Comparison of ENCODE assay signal across 1 cellular context in the genomic region with DNA sequence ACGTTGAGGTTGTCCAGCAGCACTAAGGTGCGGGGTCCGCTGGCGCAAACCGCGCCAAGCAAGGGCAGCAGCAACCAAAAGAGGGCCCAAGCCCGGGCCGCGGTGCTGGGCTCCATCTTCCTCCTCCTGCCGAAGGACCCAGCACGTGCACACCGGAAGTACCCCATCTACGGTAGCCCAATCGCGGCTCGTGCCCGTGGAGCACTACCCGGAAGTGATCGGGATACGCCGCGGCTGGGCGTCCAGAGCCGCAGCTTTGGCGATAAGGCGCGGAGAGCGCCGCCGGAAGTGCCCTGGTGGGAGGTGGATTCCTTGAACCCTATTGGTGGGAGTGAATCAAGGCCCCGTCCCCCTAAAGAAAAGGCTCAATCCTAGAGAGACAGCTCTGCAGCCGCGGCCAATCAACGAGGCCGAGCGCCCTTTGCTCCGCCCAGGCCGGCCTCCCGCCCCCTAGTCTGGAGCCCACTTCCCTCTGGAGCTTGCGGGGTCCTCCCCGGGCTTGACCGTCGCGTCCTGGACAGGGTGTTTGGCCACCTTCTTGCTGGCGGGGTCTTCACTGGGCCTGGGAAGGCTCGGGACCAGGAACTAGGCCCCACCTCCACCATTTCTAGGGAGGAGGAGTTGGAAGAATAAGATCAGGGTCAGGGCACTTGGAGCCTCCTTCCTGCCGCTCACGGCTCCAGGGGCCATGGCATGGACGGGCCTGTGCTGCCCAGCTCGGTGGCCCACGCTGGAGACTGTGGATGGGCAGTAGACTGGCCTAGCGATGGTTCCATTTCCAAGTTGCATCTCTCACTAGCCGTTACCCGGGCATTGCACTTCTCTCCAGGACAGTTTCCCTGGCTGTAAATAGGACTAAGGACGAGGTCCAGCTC.
A peak's percentile ranks its signal among the peaks of the same experiment; 100 is the strongest.
TF ChIP-seq lines count a peak whose summit lies in the region.

DDOST (minus strand) TSS at position 135 of the 875 bp plus-strand sequence; CDS start at position 116, 19 bp downstream.

TF ChIP-seq in HEK293, 187 proteins besides CTCF, POLR2A, EP300 and RAD21 (continued from another document):
- TF ChIP-seq ZBTB11 (tag by site-specific recombination; conservative IDR thresholded peaks at IDR 0.05; ENCODE audit: low read depth) (peak; percentile 95), ZNF148 (tag by site-specific recombination; IDR thresholded peaks at IDR 0.05; ENCODE audit: borderline replicate concordance) (no peak), KLF7 (tag by site-specific recombination; IDR thresholded peaks at IDR 0.05; ENCODE audit: borderline replicate concordance) (no peak), ZNF777 (tag by site-specific recombination; IDR thresholded peaks at IDR 0.05; ENCODE audit: borderline replicate concordance) (no peak), ZNF654 (tag by site-specific recombination; IDR thresholded peaks at IDR 0.05; ENCODE audit: low read depth) (no peak), ZNF37A (tag by site-specific recombination; IDR thresholded peaks at IDR 0.05) (no peak), ZNF664 (tag by site-specific recombination; IDR thresholded peaks at IDR 0.05) (no peak)
- TF ChIP-seq, protein P1, sequence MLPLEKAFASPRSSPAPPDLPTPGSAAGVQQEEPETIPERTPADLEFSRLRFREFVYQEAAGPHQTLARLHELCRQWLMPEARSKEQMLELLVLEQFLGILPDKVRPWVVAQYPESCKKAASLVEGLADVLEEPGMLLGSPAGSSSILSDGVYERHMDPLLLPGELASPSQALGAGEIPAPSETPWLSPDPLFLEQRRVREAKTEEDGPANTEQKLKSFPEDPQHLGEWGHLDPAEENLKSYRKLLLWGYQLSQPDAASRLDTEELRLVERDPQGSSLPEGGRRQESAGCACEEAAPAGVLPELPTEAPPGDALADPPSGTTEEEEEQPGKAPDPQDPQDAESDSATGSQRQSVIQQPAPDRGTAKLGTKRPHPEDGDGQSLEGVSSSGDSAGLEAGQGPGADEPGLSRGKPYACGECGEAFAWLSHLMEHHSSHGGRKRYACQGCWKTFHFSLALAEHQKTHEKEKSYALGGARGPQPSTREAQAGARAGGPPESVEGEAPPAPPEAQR (tag by site-specific recombination; IDR thresholded peaks at IDR 0.05) = no peak
- TF ChIP-seq, protein P2, sequence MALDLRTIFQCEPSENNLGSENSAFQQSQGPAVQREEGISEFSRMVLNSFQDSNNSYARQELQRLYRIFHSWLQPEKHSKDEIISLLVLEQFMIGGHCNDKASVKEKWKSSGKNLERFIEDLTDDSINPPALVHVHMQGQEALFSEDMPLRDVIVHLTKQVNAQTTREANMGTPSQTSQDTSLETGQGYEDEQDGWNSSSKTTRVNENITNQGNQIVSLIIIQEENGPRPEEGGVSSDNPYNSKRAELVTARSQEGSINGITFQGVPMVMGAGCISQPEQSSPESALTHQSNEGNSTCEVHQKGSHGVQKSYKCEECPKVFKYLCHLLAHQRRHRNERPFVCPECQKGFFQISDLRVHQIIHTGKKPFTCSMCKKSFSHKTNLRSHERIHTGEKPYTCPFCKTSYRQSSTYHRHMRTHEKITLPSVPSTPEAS (tag by site-specific recombination; IDR thresholded peaks at IDR 0.05) = no peak
